In genomic region chr1:155206891-155207577, GRCh38 we compare ENCODE assay signal across 8 cellular contexts. TPM values are rescaled to one million over a fixed set of nuclear protein-coding genes. Genes with fewer than 3 reads are reported as not detected.
DNase-seq lines count a peak whose midpoint lies in the region; ATAC-seq and TF ChIP-seq lines count a peak whose summit lies in the region.

No MANE protein-coding gene starts in this region.

- intact Hi-C loops in left lung (cut with DNase I) = no loop called here

- H3K27me3 ChIP-seq in BE2C (no peaks in the 10 kb centered on the region), left lung (no peaks in the 10 kb centered on the region)

- H3K4me1 ChIP-seq in BE2C = peaks cover 7% of the 10 kb centered on the region
- H3K4me1 ChIP-seq in left lung = peaks cover 20 to 37% of the 10 kb centered on the region in 2 donors

- TF ChIP-seq CTCF in BE2C (IDR thresholded peaks at IDR 0.05; ENCODE audit: low read depth, low read length) (peak; percentile 98), coronary artery (IDR thresholded peaks at IDR 0.05) (peak; percentile 67), left lung (IDR thresholded peaks at IDR 0.05) (peak; percentile 64 to 79)

- H3K27ac ChIP-seq in coronary artery (peak overlapping the region; percentile 97 to 98), left lung (peak overlapping the region; percentile 98 to 100)

- H3K36me3 ChIP-seq in BE2C = peaks cover 7% of the 10 kb centered on the region
- peaks cover 0 to 6% of the 10 kb centered on the region in 2 donors for H3K36me3 ChIP-seq in left lung

- H3K4me3 ChIP-seq in BE2C (ENCODE audit: low read depth, low read length) (peak overlapping the region; percentile 99), coronary artery (peak overlapping the region; percentile 81), left lung (peak overlapping the region; percentile 15 to 75)

- peak; percentile 32 for ATAC-seq in HG02610 (IDR thresholded peaks at IDR 0.05; ENCODE audit: unreplicated experiment)
- peak; percentile 50 for ATAC-seq in left lung
- no peak for ATAC-seq in GM21737 (IDR thresholded peaks at IDR 0.05; ENCODE audit: unreplicated experiment)

- H3K9me3 ChIP-seq in BE2C (no peaks in the 10 kb centered on the region), left lung (no peaks in the 10 kb centered on the region)

- DNase-seq in BE2C = peak; percentile 89
- peak; percentile 91 to 98 for DNase-seq in NCI-H526 (lab: John Stamatoyannopoulos, UW)
- peak; percentile 94 for DNase-seq in activated CD4-positive, alpha-beta T cell treated with anti-CD3 and anti-CD28 coated beads for 48 hours
- peak; percentile 92 for DNase-seq in coronary artery (ENCODE audit: low spot score)
- peak; percentile 87 to 93 for DNase-seq in left lung
- peak; percentile 92 to 94 for DNase-seq in stimulated activated CD4-positive, alpha-beta T cell treated with anti-CD3 and anti-CD28 coated beads, Interleukin-2, amount 100 ng/mL, for 48 hours

RNA-seq across cellular contexts. Expression of gene THBS3, which starts 0.7 kb away (rescaled TPM):
- polyA plus RNA-seq in BE2C (2012; ENCODE audit: insufficient read depth, insufficient read length, low read depth) = 47.4 TPM
- 10 to 100 TPM; 30.6 to 41.8 TPM for total RNA-seq in left lung

RNA-seq across cellular contexts. Expression of gene MTX1, which starts 1.5 kb away (rescaled TPM):
- 149 TPM for polyA plus RNA-seq in BE2C (2012; ENCODE audit: insufficient read depth, insufficient read length, low read depth)
- 10 to 100 TPM; 30.2 to 45.5 TPM for total RNA-seq in left lung

RNA-seq across cellular contexts. Expression of gene TRIM46, which starts 33.4 kb away (rescaled TPM):
- polyA plus RNA-seq in BE2C (2012; ENCODE audit: insufficient read depth, insufficient read length, low read depth) = 25.0 TPM
- total RNA-seq in left lung = under 1 TPM; 0.45 to 0.73 TPM

RNA-seq across cellular contexts. Expression of gene KRTCAP2, which starts 33.9 kb away (rescaled TPM):
- 420 TPM for polyA plus RNA-seq in BE2C (2012; ENCODE audit: insufficient read depth, insufficient read length, low read depth)
- 100 to 1,000 TPM; 176 to 184 TPM for total RNA-seq in left lung

RNA-seq across cellular contexts. Expression of gene ENTREP3, which starts 48.2 kb away (rescaled TPM):
- 59.3 TPM for polyA plus RNA-seq in BE2C (2012; ENCODE audit: insufficient read depth, insufficient read length, low read depth)
- total RNA-seq in left lung = 10 to 100 TPM; 23.2 to 33.5 TPM

Comparison
In these comparisons a context has a peak if more than half of its experiments do, and no peak if none do; other contexts are left out.
1. H3K4me3 ChIP-seq: peak in every context shown above with its lines; median percentile 99 in BE2C; 81 in coronary artery; 45 in left lung.